ENCODE assay signal across 16 cellular contexts in genomic region chr2:60365556-60365955, GRCh38.
DNase-seq lines count a peak whose midpoint lies in the region; ATAC-seq, FAIRE-seq and TF ChIP-seq lines count a peak whose summit lies in the region.
"Had no signal": no experiment of that assay in that cellular context is flagged by ENCODE, and none has a peak within 500 bp of the region (broad histone marks: within the 10 kb centered on the region; RNA-seq: fewer than 3 reads in every experiment).

No MANE protein-coding gene starts in this region.

- peaks cover 7% of the 10 kb centered on the region for H3K4me1 ChIP-seq in upper lobe of right lung
- H3K4me1 ChIP-seq in GM23248 (ENCODE audit: insufficient read depth) = no peaks in the 10 kb centered on the region
- H3K4me1 ChIP-seq: parathyroid adenoma, SJSA1, vagina had no signal

- DNase-seq in GM19239 (ENCODE audit: insufficient read length, low spot score) = no peak
- peak; percentile 14 for DNase-seq in iris pigment epithelial cell (ENCODE audit: low read depth)
- DNase-seq in upper lobe of right lung = no peak
- no peak for DNase-seq in NCI-H1694 (lab: John Stamatoyannopoulos, UW)
- no peak for DNase-seq in GM23248
- DNase-seq: activated CD4-positive, CD25-positive, alpha-beta regulatory T cell; activated naive CD8-positive, alpha-beta T cell treated with anti-CD3 and anti-CD28 coated beads for 36 hours; dorsolateral prefrontal cortex; NCI-H1048; NCI-H2081 treated with DMSO at 0.1 percent for 48 hours had no signal

- H3K36me3 ChIP-seq in SU-DHL-6 (ENCODE audit: low read length) = no peaks in the 10 kb centered on the region
- no peaks in the 10 kb centered on the region for H3K36me3 ChIP-seq in upper lobe of right lung
- no peaks in the 10 kb centered on the region for H3K36me3 ChIP-seq in GM23248 (ENCODE audit: low read depth)
- H3K36me3 ChIP-seq: SJSA1, vagina had no signal

- no peaks in the 10 kb centered on the region for H3K79me2 ChIP-seq in SU-DHL-6 (ENCODE audit: insufficient read depth, low read length)
- no peaks in the 10 kb centered on the region for H3K79me2 ChIP-seq in GM23248 (ENCODE audit: insufficient read depth)
- H3K79me2 ChIP-seq: parathyroid adenoma had no signal

- H3K4me3 ChIP-seq in SU-DHL-6 (ENCODE audit: insufficient read depth, low read length, poor library complexity, severe bottlenecking) (peak overlapping the region; percentile 3), upper lobe of right lung (no peak overlapping the region), GM23248 (no peak overlapping the region)
- H3K4me3 ChIP-seq: dorsolateral prefrontal cortex, SJSA1, vagina had no signal

- peak overlapping the region; percentile 42 for H3K9ac ChIP-seq in SU-DHL-6 (ENCODE audit: low read length)
- H3K9ac ChIP-seq in GM23248 = no peak overlapping the region
- H3K9ac ChIP-seq: parathyroid adenoma had no signal

- peak overlapping the region; percentile 60 for H3K4me2 ChIP-seq in SU-DHL-6 (ENCODE audit: low read depth, low read length, poor library complexity, severe bottlenecking)
- no peak overlapping the region for H3K4me2 ChIP-seq in GM23248 (ENCODE audit: unreplicated experiment)

- H2AFZ ChIP-seq in SU-DHL-6 (ENCODE audit: low read depth, low read length, severe bottlenecking) (no peak overlapping the region), GM23248 (no peak overlapping the region)
- H2AFZ ChIP-seq: parathyroid adenoma had no signal

- H3K27me3 ChIP-seq in SU-DHL-6 (ENCODE audit: low read length) = no peaks in the 10 kb centered on the region
- H3K27me3 ChIP-seq in upper lobe of right lung = no peaks in the 10 kb centered on the region
- H3K27me3 ChIP-seq in GM23248 (replicated peaks; ENCODE audit: insufficient read depth) = no peaks in the 10 kb centered on the region
- H3K27me3 ChIP-seq: dorsolateral prefrontal cortex, SJSA1, vagina had no signal

- ATAC-seq in upper lobe of right lung (peak; percentile 53), HG03196 (IDR thresholded peaks at IDR 0.05; ENCODE audit: unreplicated experiment) (no peak)
- ATAC-seq: esophagus mucosa had no signal

- H3K27ac ChIP-seq in SU-DHL-6 (ENCODE audit: low read depth, low read length) (peak overlapping the region; percentile 94), upper lobe of right lung (no peak overlapping the region), GM23248 (no peak overlapping the region)
- H3K27ac ChIP-seq: dorsolateral prefrontal cortex, parathyroid adenoma, SJSA1, vagina had no signal

- H3F3A ChIP-seq in SU-DHL-6 (ENCODE audit: insufficient read depth) = peaks cover 40% of the 10 kb centered on the region
- H3F3A ChIP-seq in GM23248 (ENCODE audit: insufficient read depth) = no peaks in the 10 kb centered on the region

- WGBS in GM23248 (ENCODE audit: low coverage in 1 of 2, low lambda C conversion rate in 2 of 2, missing lambda C conversion rate in 2 of 2), 2 experiments = 67 to 72% methylated on average over 5 of the region's 5 CpGs

- H3K9me3 ChIP-seq in SU-DHL-6 (ENCODE audit: insufficient read depth, low read length) = no peaks in the 10 kb centered on the region
- no peaks in the 10 kb centered on the region for H3K9me3 ChIP-seq in upper lobe of right lung
- no peaks in the 10 kb centered on the region for H3K9me3 ChIP-seq in GM23248 (ENCODE audit: low read depth)
- H3K9me3 ChIP-seq: SJSA1, vagina had no signal

- no peaks in the 10 kb centered on the region for H4K20me1 ChIP-seq in SU-DHL-6 (ENCODE audit: low read depth, low read length)
- no peaks in the 10 kb centered on the region for H4K20me1 ChIP-seq in GM23248 (ENCODE audit: insufficient read depth)

- no peaks in the 10 kb centered on the region for H3K9me2 ChIP-seq in SU-DHL-6 (replicated peaks; ENCODE audit: insufficient read depth, low read length)
- H3K9me2 ChIP-seq in GM23248 (ENCODE audit: insufficient read depth) = no peaks in the 10 kb centered on the region

- intact Hi-C loops in upper lobe of right lung (cut with DNase I) = no loop called here

- TF ChIP-seq CTCF in SU-DHL-6 (IDR thresholded peaks at IDR 0.05; ENCODE audit: insufficient read depth, low read length, poor library complexity, severe bottlenecking) (no peak), upper lobe of right lung (IDR thresholded peaks at IDR 0.05) (no peak)

- in situ Hi-C loops in GM23248 (cut with MboI) = no loop called here

- FAIRE-seq in GM19239 (lab: Jason Lieb, UNC) = peak; percentile 26
